In genomic region chr2:95990884-95991283, GRCh38 we compare ENCODE assay signal across 8 cellular contexts. TPM values are rescaled to one million over a fixed set of nuclear protein-coding genes. Genes with fewer than 3 reads are reported as not detected.
DNase-seq lines count a peak whose midpoint lies in the region; ATAC-seq and TF ChIP-seq lines count a peak whose summit lies in the region.
"Not testable (repeated sequence)": the region's sequence is repeated elsewhere in the genome, so short reads cannot be mapped to it uniquely, and the experiment has no call there.

No MANE protein-coding gene starts in this region.

- not testable (repeated sequence) for TF ChIP-seq POLR2A in suprapubic skin (IDR thresholded peaks at IDR 0.05)

- peak overlapping the region; percentile 95 for H3K27ac Mint-ChIP-seq in activated T-helper 17 cell treated with anti-CD3 and anti-CD28 coated beads, Interleukin-2, amount 50 U/mL, for 72 hours
- not testable (repeated sequence) for H3K27ac Mint-ChIP-seq in chondrocyte (ENCODE audit: unreplicated experiment)

- not testable (repeated sequence) for H3K9me2 ChIP-seq in neural cell (ENCODE audit: insufficient read depth, low read length)

- H3F3A ChIP-seq in neural cell (ENCODE audit: insufficient read depth, low read length, poor library complexity, severe bottlenecking), result not testable (repeated sequence)

- H3K4me3 ChIP-seq in BE2C (ENCODE audit: low read depth, low read length) (peak overlapping the region; percentile 14; the same call in 1 of the 2 replicates), HL-60 (replicated peaks; ENCODE audit: insufficient read depth, low read length) (peak overlapping the region; percentile 73), SJCRH30 (peak overlapping the region; percentile 42), cardiac muscle cell (peak overlapping the region; percentile 15), neural cell (ENCODE audit: low read length) (peak overlapping the region; percentile 58), suprapubic skin (peak overlapping the region; percentile 71)

- H3K36me3 Mint-ChIP-seq in activated T-helper 17 cell treated with anti-CD3 and anti-CD28 coated beads, Interleukin-2, amount 50 U/mL, for 72 hours (ENCODE audit: low read depth); chondrocyte (ENCODE audit: low read depth): not testable (repeated sequence)

- ATAC-seq in activated T-helper 17 cell treated with anti-CD3 and anti-CD28 coated beads, Interleukin-2, amount 50 U/mL, for 72 hours (replicated peaks), result not testable (repeated sequence)

- H4K20me1 ChIP-seq in neural cell (ENCODE audit: insufficient read depth), result not testable (repeated sequence)

- not testable (repeated sequence) for H3K4me2 ChIP-seq in neural cell (ENCODE audit: low read length)

- H3K27me3 ChIP-seq in BE2C; HL-60 (ENCODE audit: insufficient read depth, poor library complexity, severe bottlenecking); SJCRH30; cardiac muscle cell; neural cell (ENCODE audit: insufficient read depth, low read depth, low read length); suprapubic skin: not testable (repeated sequence)

- H2AFZ ChIP-seq in neural cell (ENCODE audit: low read depth, low read length), result not testable (repeated sequence)

- not testable (repeated sequence) for H3K79me2 ChIP-seq in neural cell (replicated peaks; ENCODE audit: insufficient read depth, low read length)

- not testable (repeated sequence) for TF ChIP-seq EP300 in neural cell (conservative IDR thresholded peaks at IDR 0.05; ENCODE audit: poor library complexity, severe bottlenecking); suprapubic skin (IDR thresholded peaks at IDR 0.05)

- H3K4me3 Mint-ChIP-seq in activated T-helper 17 cell treated with anti-CD3 and anti-CD28 coated beads, Interleukin-2, amount 50 U/mL, for 72 hours, result peak overlapping the region; percentile 92
- H3K4me3 Mint-ChIP-seq in chondrocyte (ENCODE audit: unreplicated experiment), result peak overlapping the region; percentile 60

- WGBS in suprapubic skin, result 2% methylated on average over 6 of the region's 6 CpGs

- H3K4me1 ChIP-seq in BE2C; SJCRH30; cardiac muscle cell (ENCODE audit: low read depth); suprapubic skin: not testable (repeated sequence)

- not testable (repeated sequence) for TF ChIP-seq CTCF in BE2C (IDR thresholded peaks at IDR 0.05; ENCODE audit: low read depth, low read length); HL-60 (IDR thresholded peaks at IDR 0.05; ENCODE audit: insufficient read depth, low read length); chondrocyte (IDR thresholded peaks at IDR 0.05); cardiac muscle cell (IDR thresholded peaks at IDR 0.05; ENCODE audit: low read depth, low read length); neural cell (IDR thresholded peaks at IDR 0.05; ENCODE audit: poor library complexity, severe bottlenecking); suprapubic skin (IDR thresholded peaks at IDR 0.05)

- not testable (repeated sequence) for H3K27ac ChIP-seq in HL-60 (replicated peaks); SJCRH30; cardiac muscle cell; neural cell (ENCODE audit: low read length); suprapubic skin

- DNase-seq in BE2C; SJCRH30; chondrocyte (ENCODE audit: low spot score); cardiac muscle cell (ENCODE audit: low read depth in 1 of 2, low spot score in 1 of 2); suprapubic skin (ENCODE audit: low spot score in 2 of 2): not testable (repeated sequence)
- peak in 1 of 2 experiments; percentile 4 for DNase-seq in HL-60 (ENCODE audit: low read depth in 1 of 2, low spot score in 1 of 2)

- H3K9ac ChIP-seq in neural cell (ENCODE audit: low read length), result not testable (repeated sequence)

- H3K36me3 ChIP-seq in BE2C; SJCRH30; cardiac muscle cell; neural cell (ENCODE audit: insufficient read depth, low read length); suprapubic skin: not testable (repeated sequence)

- not testable (repeated sequence) for H3K9me3 ChIP-seq in BE2C; SJCRH30 (replicated peaks); cardiac muscle cell (ENCODE audit: low read depth); neural cell (ENCODE audit: low read length); suprapubic skin

- TF ChIP-seq RAD21 in neural cell (conservative IDR thresholded peaks at IDR 0.05), result not testable (repeated sequence)

- not testable (repeated sequence) for H3K27me3 Mint-ChIP-seq in activated T-helper 17 cell treated with anti-CD3 and anti-CD28 coated beads, Interleukin-2, amount 50 U/mL, for 72 hours
- peaks cover 14% of the 10 kb centered on the region for H3K27me3 Mint-ChIP-seq in chondrocyte (ENCODE audit: low read depth)

- H3K4me1 Mint-ChIP-seq in activated T-helper 17 cell treated with anti-CD3 and anti-CD28 coated beads, Interleukin-2, amount 50 U/mL, for 72 hours; chondrocyte (ENCODE audit: low read depth): not testable (repeated sequence)

- H3K9me3 Mint-ChIP-seq in activated T-helper 17 cell treated with anti-CD3 and anti-CD28 coated beads, Interleukin-2, amount 50 U/mL, for 72 hours; chondrocyte (ENCODE audit: low read depth): not testable (repeated sequence)

RNA-seq across cellular contexts. Expression of gene ANKRD36C, which starts 0.7 kb away (rescaled TPM):
- 2.2 TPM for polyA plus RNA-seq in BE2C (2012; ENCODE audit: insufficient read depth, insufficient read length, low read depth)
- 16.6 and 28.8 TPM in 2 replicates for total RNA-seq in SJCRH30 (2014; rRNA removed; shearing (Covaris generic))
- total RNA-seq in activated T-helper 17 cell treated with anti-CD3 and anti-CD28 coated beads, Interleukin-2, amount 50 U/mL, for 72 hours, result 10 to 100 TPM; 67.1 to 74.0 TPM
- total RNA-seq in chondrocyte (29.9 to 50.8 TPM (median 33.8 TPM) in 3 replicates), cardiac muscle cell (11.0 and 43.9 TPM in 2 replicates), suprapubic skin (100 to 1,000 TPM in 1 of 4 donors, 10 to 100 TPM in 3; 11.8 to 113 (median 22.3) TPM)
- polyA plus RNA-seq in cardiac muscle cell (35.6 and 49.1 TPM in 2 replicates), neural cell (76.9 and 90.3 TPM in 2 replicates)
- polyA minus RNA-seq in neural cell, result 489 and 606 TPM in 2 replicates

RNA-seq across cellular contexts. Expression of gene GPAT2, which starts 43.8 kb away (rescaled TPM):
- not detected for polyA plus RNA-seq in BE2C (2012; ENCODE audit: insufficient read depth, insufficient read length, low read depth)
- 0.05 and 0.08 TPM in 2 replicates for total RNA-seq in SJCRH30 (2014; rRNA removed; shearing (Covaris generic))
- total RNA-seq in activated T-helper 17 cell treated with anti-CD3 and anti-CD28 coated beads, Interleukin-2, amount 50 U/mL, for 72 hours, result 10 to 100 TPM in 1 of 2 donors, 1 to 10 TPM in 1; 2.7 to 28.2 TPM
- total RNA-seq in chondrocyte, result not detected in 3 replicates
- total RNA-seq in cardiac muscle cell, result 1.5 and 3.5 TPM in 2 replicates
- 1.8 and 2.2 TPM in 2 replicates for polyA plus RNA-seq in cardiac muscle cell
- polyA plus RNA-seq in neural cell, result not detected in 2 replicates
- not detected in 2 replicates for polyA minus RNA-seq in neural cell
- total RNA-seq in suprapubic skin, result 1 to 10 TPM; 1.5 to 2.9 (median 2.0) TPM

Comparison
In these comparisons a context has a peak if more than half of its experiments do, and no peak if none do; other contexts are left out.
1. H3K4me3 ChIP-seq: peak in every context shown above with its lines; median percentile 73 in HL-60; 71 in suprapubic skin; 58 in neural cell; 42 in SJCRH30; 15 in cardiac muscle cell; 14 in BE2C.